In genomic region chr19:47381653-47382279, GRCh38 we compare ENCODE assay signal across 14 cellular contexts. TPM values are rescaled to one million over a fixed set of nuclear protein-coding genes. Genes with fewer than 3 reads are reported as not detected.
DNase-seq lines count a peak whose midpoint lies in the region; ATAC-seq, FAIRE-seq and TF ChIP-seq lines count a peak whose summit lies in the region.
"Had no signal": no experiment of that assay in that cellular context is flagged by ENCODE, and none has a peak within 500 bp of the region (broad histone marks: within the 10 kb centered on the region; RNA-seq: fewer than 3 reads in every experiment).

No MANE protein-coding gene starts in this region.

- H3K9me3 ChIP-seq in heart right ventricle (no peaks in the 10 kb centered on the region), T-helper 17 cell (ENCODE audit: control insufficient read depth, low read length, poor library complexity, severe bottlenecking) (no peaks in the 10 kb centered on the region), HepG2 (ENCODE audit: low read length) (no peaks in the 10 kb centered on the region), aorta (ENCODE audit: control insufficient read depth, low read length) (no peaks in the 10 kb centered on the region), A673 (ENCODE audit: low read depth, low read length, poor library complexity, severe bottlenecking) (no peaks in the 10 kb centered on the region), tibial artery (no peaks in the 10 kb centered on the region)
- H3K9me3 ChIP-seq: BE2C had no signal

- no peak for TF ChIP-seq POLR2A in HepG2 (IDR thresholded peaks at IDR 0.05; ENCODE audit: insufficient read depth in 1 of 2, low read depth in 2 of 2, low read length in 2 of 2)

- H3K4me1 ChIP-seq in heart right ventricle (peaks cover 0 to 25% (median 4%) of the 10 kb centered on the region in 9 donors), HepG2 (ENCODE audit: insufficient read depth, low read length) (no peaks in the 10 kb centered on the region), aorta (ENCODE audit: control insufficient read depth in 1 of 2, insufficient read depth in 2 of 2, low read length in 2 of 2) (no peaks in the 10 kb centered on the region), A673 (ENCODE audit: insufficient read depth, low read length, poor library complexity, severe bottlenecking) (no peaks in the 10 kb centered on the region), tibial artery (no peaks in the 10 kb centered on the region)
- H3K4me1 ChIP-seq: BE2C had no signal

- H3K4me3 ChIP-seq in heart right ventricle (no peak overlapping the region), HepG2 (replicated peaks in 1 of 3; ENCODE audit: insufficient read depth in 1 of 3, low read depth in 2 of 3, low read length in 3 of 3) (no peak overlapping the region), aorta (ENCODE audit: low read length in 2 of 2) (no peak overlapping the region), A673 (ENCODE audit: low read depth, low read length, poor library complexity, severe bottlenecking) (no peak overlapping the region), tibial artery (no peak overlapping the region), foreskin fibroblast (ENCODE audit: low read depth in 1 of 2, low read length in 2 of 2) (no peak overlapping the region)
- H3K4me3 ChIP-seq: coronary artery, lung had no signal

- TF ChIP-seq EP300 in HepG2 (IDR thresholded peaks at IDR 0.05; ENCODE audit: low read depth in 2 of 2, low read length in 2 of 2): no peak
- no peak for TF ChIP-seq EP300 in HepG2 (CRISPR knock-in tag; IDR thresholded peaks at IDR 0.05; ENCODE audit: borderline replicate concordance)

- peaks cover 8% of the 10 kb centered on the region for H3K36me3 Mint-ChIP-seq in T-helper 17 cell (ENCODE audit: low read depth)

- DNase-seq in Right ventricle myocardium superior (peak; percentile 62), heart right ventricle (no peak), T-helper 17 cell (no peak), HepG2 (ENCODE audit: low spot score) (no peak), aorta (no peak), A673 (ENCODE audit: low spot score) (no peak), tibial artery (no peak), foreskin fibroblast (no peak)
- DNase-seq: activated T-cell treated with anti-CD3 and anti-CD28 coated beads, Interleukin-2, amount 50 U/mL, for 4 hours; BE2C; NCI-H774 had no signal

- CTCF ChIA-PET in HepG2 (lab: Yijun Ruan, JAX; ENCODE audit: low intra/inter-chr PET ratio, low total read pairs) (no interaction called here), A673 (lab: Charles Lee) (no interaction called here)

- H3K9ac ChIP-seq in HepG2 (ENCODE audit: insufficient read depth, low read depth, low read length): no peak overlapping the region

- H3K27me3 Mint-ChIP-seq in T-helper 17 cell: peaks cover 9% of the 10 kb centered on the region

- 71 to 81% methylated on average over 11 of the region's 11 CpGs for WGBS in heart right ventricle, 2 donors
- WGBS in HepG2 (ENCODE audit: low lambda C conversion rate): 98% methylated on average over 3 of the region's 11 CpGs
- 83 to 87% methylated on average over 11 of the region's 11 CpGs for WGBS in aorta, 2 donors

- in situ Hi-C loops in HepG2 (cut with HindIII; ENCODE audit: extremely low pct_ligation_motif_present, low pct_unique_long_range_greater_than_20kb): no loop called here

- BruUV-seq in HepG2 (replicated peaks; lab: Mats Ljungman, UMichigan) (no TSS peak), A673 (replicated peaks; lab: Mats Ljungman, UMichigan) (no TSS peak)

- H4K20me1 ChIP-seq in HepG2 (ENCODE audit: insufficient read depth, low read length): 0 out of 2 replicates have a peak, but pooled peaks cover 3% of the 10 kb centered on the region

- peak overlapping the region in 1 of 10 donors; percentile 67 for H3K27ac ChIP-seq in heart right ventricle
- H3K27ac ChIP-seq in HepG2 (ENCODE audit: extremely low read length, insufficient read depth, low read length): no peak overlapping the region
- H3K27ac ChIP-seq in aorta (ENCODE audit: low read depth in 1 of 2, low read length in 2 of 2): no peak overlapping the region
- H3K27ac ChIP-seq in A673 (ENCODE audit: low read depth, low read length, poor library complexity, severe bottlenecking): no peak overlapping the region
- H3K27ac ChIP-seq in tibial artery: no peak overlapping the region
- H3K27ac ChIP-seq: coronary artery had no signal

- intact Hi-C loops in Right ventricle myocardium superior (cut with DNase I) (loop anchor here (10.0 kb wide), 1 partner anchor 77 kb away; the partner anchor contains the start of gene C5AR1), heart right ventricle (cut with DNase I) (no loop called here), HepG2 (cut with micrococcal nuclease; ENCODE audit: unreplicated experiment) (no loop called here), aorta (cut with DNase I) (no loop called here), A673 (cut with micrococcal nuclease; ENCODE audit: unreplicated experiment) (no loop called here), tibial artery (cut with DNase I; ENCODE audit: low total_unique reads) (no loop called here)

- H3K4me2 ChIP-seq in HepG2 (ENCODE audit: low read depth, low read length): no peak overlapping the region

- no peak overlapping the region for H2AFZ ChIP-seq in HepG2 (ENCODE audit: low read length)

- H3K4me3 Mint-ChIP-seq in T-helper 17 cell: peak overlapping the region; percentile 12
- H3K4me3 Mint-ChIP-seq: activated T-cell treated with anti-CD3 and anti-CD28 coated beads, Interleukin-2, amount 50 U/mL, for 4 hours had no signal

- no peak for ATAC-seq in Right ventricle myocardium superior (ENCODE audit: poor library complexity)
- ATAC-seq in heart right ventricle: no peak
- ATAC-seq in T-helper 17 cell: peak; percentile 52
- no peak for ATAC-seq in HepG2
- ATAC-seq in aorta (ENCODE audit: low FRiP score): peak; percentile 21

- FAIRE-seq in HepG2 (lab: Jason Lieb, UNC): no peak
- FAIRE-seq: frontal cortex had no signal

- peak overlapping the region; percentile 89 for H3K27ac Mint-ChIP-seq in T-helper 17 cell

- H3K27me3 ChIP-seq in heart right ventricle: peaks cover 0 to 3% (median 0%) of the 10 kb centered on the region in 7 donors
- H3K27me3 ChIP-seq in HepG2 (ENCODE audit: control insufficient read depth in 1 of 2, insufficient read depth in 2 of 2, low read length in 2 of 2): no peaks in the 10 kb centered on the region
- H3K27me3 ChIP-seq in aorta (ENCODE audit: control insufficient read depth in 1 of 2, insufficient read depth in 2 of 2, low read length in 1 of 2): no peaks in the 10 kb centered on the region
- H3K27me3 ChIP-seq in A673 (replicated peaks; ENCODE audit: insufficient read depth, low read depth, low read length, poor library complexity): no peaks in the 10 kb centered on the region
- H3K27me3 ChIP-seq in tibial artery: no peaks in the 10 kb centered on the region
- H3K27me3 ChIP-seq: BE2C had no signal

- no peak for TF ChIP-seq CTCF in heart right ventricle (IDR thresholded peaks at IDR 0.05)
- no peak for TF ChIP-seq CTCF in HepG2 (CRISPR knock-in tag; IDR thresholded peaks at IDR 0.05)
- TF ChIP-seq CTCF in A673 (conservative IDR thresholded peaks at IDR 0.05; ENCODE audit: low read depth, low read length): no peak
- TF ChIP-seq CTCF in tibial artery (IDR thresholded peaks at IDR 0.05): no peak
- no peak for TF ChIP-seq CTCF in foreskin fibroblast (IDR thresholded peaks at IDR 0.05; ENCODE audit: low read depth, low read length)

- peaks cover 8% of the 10 kb centered on the region for H3K4me1 Mint-ChIP-seq in T-helper 17 cell

- TF ChIP-seq RAD21 in HepG2 (CRISPR knock-in tag; IDR thresholded peaks at IDR 0.05): no peak

- H3K36me3 ChIP-seq in heart right ventricle (peaks cover 0 to 60% (median 24%) of the 10 kb centered on the region in 9 donors), HepG2 (replicated peaks in 1 of 2; ENCODE audit: control insufficient read depth in 1 of 2, insufficient read depth in 2 of 2, low read length in 2 of 2) (peaks cover 22 to 38% of the 10 kb centered on the region in 2 experiments), aorta (ENCODE audit: control insufficient read depth in 1 of 2, insufficient read depth in 2 of 2, low read length in 1 of 2) (peaks cover 9 to 17% of the 10 kb centered on the region in 2 donors), A673 (ENCODE audit: insufficient read depth, low read length, poor library complexity, severe bottlenecking) (peaks cover 31% of the 10 kb centered on the region), tibial artery (peaks cover 42 to 58% (median 52%) of the 10 kb centered on the region in 3 donors)

- no peaks in the 10 kb centered on the region for H3K79me2 ChIP-seq in HepG2 (ENCODE audit: insufficient read depth, low read length)

- POLR2A ChIA-PET in HepG2 (lab: Yijun Ruan, JAX): no interaction called here
- POLR2A ChIA-PET in A673 (lab: Charles Lee; ENCODE audit: low non-redundant PET): no interaction called here

RNA-seq across cellular contexts. Expression of gene DHX34, which starts 32.7 kb away (rescaled TPM):
- total RNA-seq in Right ventricle myocardium superior (6.4 TPM), heart right ventricle (1 to 10 TPM; 4.4 to 8.8 (median 5.5) TPM), T-helper 17 cell (10 to 100 TPM in 1 of 2 donors, 1 to 10 TPM in 1; 9.1 to 11.2 TPM), HepG2 (2016; rRNA removed; fragmentation: Illumina TruSeq; extraction: Trizol) (8.0 and 12.0 TPM in 2 replicates), aorta (10 to 100 TPM in 1 of 2 donors, 1 to 10 TPM in 1; 8.9 to 14.6 TPM), A673 (2021) (24.5 and 29.6 TPM in 2 replicates)
- polyA plus RNA-seq in heart right ventricle (10 to 100 TPM in 1 of 2 donors, 1 to 10 TPM in 1; 9.7 to 11.7 TPM), HepG2 (2011; rRNA removed) (9.2 and 12.5 TPM in 2 replicates), aorta (10 to 100 TPM in 1 of 2 donors, 1 to 10 TPM in 1; 1.5 to 10.3 TPM)
- total RNA-seq in HepG2 (2016; cell fraction: cytosol; rRNA removed; fragmentation: Illumina TruSeq; extraction: Trizol; ENCODE audit: low read depth): 11.3 and 11.4 TPM in 2 replicates
- total RNA-seq in HepG2 (2016; cell fraction: insoluble cytoplasmic fraction; rRNA removed; fragmentation: Illumina TruSeq; extraction: Trizol): 6.8 and 12.8 TPM in 2 replicates
- total RNA-seq in HepG2 (2016; cell fraction: membrane; rRNA removed; fragmentation: Illumina TruSeq; extraction: Trizol): 8.6 and 9.9 TPM in 2 replicates
- total RNA-seq in HepG2 (2016; cell fraction: nucleus; rRNA removed; fragmentation: Illumina TruSeq; extraction: Trizol): 12.8 and 13.1 TPM in 2 replicates
- 4.0 and 5.9 TPM in 2 replicates for polyA plus RNA-seq in HepG2 (2011; cell fraction: cytosol; rRNA removed)
- 50.6 and 52.9 TPM in 2 replicates for polyA plus RNA-seq in HepG2 (2011; cell fraction: nucleus; rRNA removed)
- polyA plus RNA-seq in HepG2 (2012): 6.5 and 9.0 TPM in 2 replicates
- polyA plus RNA-seq in HepG2 (2016; cell fraction: cytosol; fragmentation: Illumina TruSeq; extraction: Trizol; ENCODE audit: low read depth): 2.1 and 2.4 TPM in 2 replicates
- polyA plus RNA-seq in HepG2 (2016; cell fraction: insoluble cytoplasmic fraction; fragmentation: Illumina TruSeq; extraction: Trizol; ENCODE audit: low read depth): 6.9 and 11.0 TPM in 2 replicates
- 3.7 and 4.3 TPM in 2 replicates for polyA plus RNA-seq in HepG2 (2016; cell fraction: membrane; fragmentation: Illumina TruSeq; extraction: Trizol; ENCODE audit: low read depth)
- polyA plus RNA-seq in HepG2 (2016; cell fraction: nucleus; fragmentation: Illumina TruSeq; extraction: Trizol; ENCODE audit: insufficient read depth, low read depth): 28.7 and 30.5 TPM in 2 replicates
- polyA minus RNA-seq in HepG2 (2011; rRNA and poly(A)+ RNA removed; ENCODE audit: low replicate concordance): 18.8 and 19.4 TPM in 2 replicates
- polyA minus RNA-seq in HepG2 (2011; cell fraction: cytosol; rRNA and poly(A)+ RNA removed): 3.9 and 7.7 TPM in 2 replicates
- polyA minus RNA-seq in HepG2 (2011; cell fraction: nucleus; rRNA and poly(A)+ RNA removed): 16.0 and 18.4 TPM in 2 replicates

RNA-seq across cellular contexts. Expression of gene MEIS3, which starts 37.6 kb away (rescaled TPM):
- total RNA-seq in Right ventricle myocardium superior (3.1 TPM), heart right ventricle (1 to 10 TPM in 8 of 10 donors, under 1 TPM in 2; 0.71 to 5.9 (median 1.9) TPM), T-helper 17 cell (under 1 TPM in 1 of 2 donors, not detected in 1; 0.34 TPM), HepG2 (2016; rRNA removed; fragmentation: Illumina TruSeq; extraction: Trizol) (0.09 and 1.2 TPM in 2 replicates), aorta (10 to 100 TPM in 1 of 2 donors, 1 to 10 TPM in 1; 7.7 to 19.6 TPM), A673 (2021) (9.6 and 21.3 TPM in 2 replicates)
- polyA plus RNA-seq in heart right ventricle (1 to 10 TPM; 6.7 to 7.2 TPM), HepG2 (2011; rRNA removed) (0.70 and 0.94 TPM in 2 replicates), aorta (1 to 10 TPM in 1 of 2 donors, under 1 TPM in 1; 0.75 to 3.9 TPM)
- 1.1 and 1.5 TPM in 2 replicates for total RNA-seq in HepG2 (2016; cell fraction: cytosol; rRNA removed; fragmentation: Illumina TruSeq; extraction: Trizol; ENCODE audit: low read depth)
- total RNA-seq in HepG2 (2016; cell fraction: insoluble cytoplasmic fraction; rRNA removed; fragmentation: Illumina TruSeq; extraction: Trizol): not detected in 2 replicates
- total RNA-seq in HepG2 (2016; cell fraction: membrane; rRNA removed; fragmentation: Illumina TruSeq; extraction: Trizol): 0.52 and 0.62 TPM in 2 replicates
- total RNA-seq in HepG2 (2016; cell fraction: nucleus; rRNA removed; fragmentation: Illumina TruSeq; extraction: Trizol): not detected in 2 replicates
- 0.39 and 0.59 TPM in 2 replicates for polyA plus RNA-seq in HepG2 (2011; cell fraction: cytosol; rRNA removed)
- 2.3 and 2.8 TPM in 2 replicates for polyA plus RNA-seq in HepG2 (2011; cell fraction: nucleus; rRNA removed)
- 0.25 and 0.93 TPM in 2 replicates for polyA plus RNA-seq in HepG2 (2012)
- 0.09 and 0.23 TPM in 2 replicates for polyA plus RNA-seq in HepG2 (2016; cell fraction: cytosol; fragmentation: Illumina TruSeq; extraction: Trizol; ENCODE audit: low read depth)
- not detected in 2 replicates for polyA plus RNA-seq in HepG2 (2016; cell fraction: insoluble cytoplasmic fraction; fragmentation: Illumina TruSeq; extraction: Trizol; ENCODE audit: low read depth)
- 0.41 and 0.55 TPM in 2 replicates for polyA plus RNA-seq in HepG2 (2016; cell fraction: membrane; fragmentation: Illumina TruSeq; extraction: Trizol; ENCODE audit: low read depth)
- 0.29 TPM in 1 of 2 replicates, not detected in the other for polyA plus RNA-seq in HepG2 (2016; cell fraction: nucleus; fragmentation: Illumina TruSeq; extraction: Trizol; ENCODE audit: insufficient read depth, low read depth)
- 0.82 and 12.4 TPM in 2 replicates for polyA minus RNA-seq in HepG2 (2011; rRNA and poly(A)+ RNA removed; ENCODE audit: low replicate concordance)
- 0.69 and 0.70 TPM in 2 replicates for polyA minus RNA-seq in HepG2 (2011; cell fraction: cytosol; rRNA and poly(A)+ RNA removed)
- 0.50 and 0.64 TPM in 2 replicates for polyA minus RNA-seq in HepG2 (2011; cell fraction: nucleus; rRNA and poly(A)+ RNA removed)

RNA-seq across cellular contexts. Expression of gene C5AR2, which starts 49.8 kb away (rescaled TPM):
- total RNA-seq in Right ventricle myocardium superior (0.78 TPM), heart right ventricle (1 to 10 TPM in 3 of 10 donors, under 1 TPM in 7; 0.28 to 2.3 (median 0.59) TPM), T-helper 17 cell (1 to 10 TPM in 1 of 2 donors, under 1 TPM in 1; 0.70 to 1.4 TPM), HepG2 (2016; rRNA removed; fragmentation: Illumina TruSeq; extraction: Trizol) (0.09 TPM in 1 of 2 replicates, not detected in the other), aorta (10 to 100 TPM in 1 of 2 donors, 1 to 10 TPM in 1; 8.0 to 13.6 TPM), A673 (2021) (0.04 TPM in 1 of 2 replicates, not detected in the other)
- polyA plus RNA-seq in heart right ventricle (under 1 TPM; 0.22 to 0.51 TPM), HepG2 (2011; rRNA removed) (0.24 and 0.26 TPM in 2 replicates), aorta (under 1 TPM; 0.20 to 0.38 TPM)
- total RNA-seq in HepG2 (2016; cell fraction: cytosol; rRNA removed; fragmentation: Illumina TruSeq; extraction: Trizol; ENCODE audit: low read depth): not detected in 2 replicates
- total RNA-seq in HepG2 (2016; cell fraction: insoluble cytoplasmic fraction; rRNA removed; fragmentation: Illumina TruSeq; extraction: Trizol): not detected in 2 replicates
- total RNA-seq in HepG2 (2016; cell fraction: membrane; rRNA removed; fragmentation: Illumina TruSeq; extraction: Trizol): 0.07 TPM in 1 of 2 replicates, not detected in the other
- not detected in 2 replicates for total RNA-seq in HepG2 (2016; cell fraction: nucleus; rRNA removed; fragmentation: Illumina TruSeq; extraction: Trizol)
- 0.18 and 0.28 TPM in 2 replicates for polyA plus RNA-seq in HepG2 (2011; cell fraction: cytosol; rRNA removed)
- polyA plus RNA-seq in HepG2 (2011; cell fraction: nucleus; rRNA removed): 0.50 and 0.66 TPM in 2 replicates
- polyA plus RNA-seq in HepG2 (2012): 0.20 and 0.30 TPM in 2 replicates
- polyA plus RNA-seq in HepG2 (2016; cell fraction: cytosol; fragmentation: Illumina TruSeq; extraction: Trizol; ENCODE audit: low read depth): not detected in 2 replicates
- polyA plus RNA-seq in HepG2 (2016; cell fraction: insoluble cytoplasmic fraction; fragmentation: Illumina TruSeq; extraction: Trizol; ENCODE audit: low read depth): not detected in 2 replicates
- not detected in 2 replicates for polyA plus RNA-seq in HepG2 (2016; cell fraction: membrane; fragmentation: Illumina TruSeq; extraction: Trizol; ENCODE audit: low read depth)
- polyA plus RNA-seq in HepG2 (2016; cell fraction: nucleus; fragmentation: Illumina TruSeq; extraction: Trizol; ENCODE audit: insufficient read depth, low read depth): not detected in 2 replicates
- 0.48 and 6.7 TPM in 2 replicates for polyA minus RNA-seq in HepG2 (2011; rRNA and poly(A)+ RNA removed; ENCODE audit: low replicate concordance)
- 0.10 and 0.18 TPM in 2 replicates for polyA minus RNA-seq in HepG2 (2011; cell fraction: cytosol; rRNA and poly(A)+ RNA removed)
- 0.25 TPM in 1 of 2 replicates, not detected in the other for polyA minus RNA-seq in HepG2 (2011; cell fraction: nucleus; rRNA and poly(A)+ RNA removed)
- total RNA-seq: activated T-cell treated with anti-CD3 and anti-CD28 coated beads, Interleukin-2, amount 50 U/mL, for 4 hours had no signal

Comparison
In these comparisons a context has a peak if more than half of its experiments do, and no peak if none do; other contexts are left out.
1. ATAC-seq: peak in T-helper 17 cell (single experiment) and aorta (single experiment); none in Right ventricle myocardium superior (single experiment), heart right ventricle (0 of 8) and HepG2 (single experiment).